8 cellular contexts compared by ENCODE assay signal in genomic region chr6:118708736-118709135, GRCh38. TPM values are rescaled to one million over a fixed set of nuclear protein-coding genes. Genes with fewer than 3 reads are reported as not detected.
DNase-seq lines count a peak whose midpoint lies in the region; ATAC-seq, FAIRE-seq and TF ChIP-seq lines count a peak whose summit lies in the region.

No MANE protein-coding gene starts in this region.

- intact Hi-C loops in activated CD4-positive, alpha-beta T cell treated with anti-CD3 and anti-CD28 coated beads for 36 hours (cut with DNase I, micrococcal nuclease) = loop anchor here (1.0 to 10.0 kb wide), 8 partner anchors 22 to 636 kb away; partner anchors contain the start of genes ASF1A (in 1 of the 2), CEP85L (in 1 of the 2), FAM184A (in 1 of the 2) and MAN1A1 (in 1 of the 2)
- intact Hi-C loops in endothelial cell of umbilical vein (cut with micrococcal nuclease) (loop anchor here (1.0 to 10.0 kb wide), 6 partner anchors 24 to 1214 kb away; partner anchors contain the start of gene CEP85L), gastrocnemius medialis (cut with DNase I; ENCODE audit: low total_unique reads) (loop anchor here (5.0 kb wide), 1 partner anchor 1031 kb away; the partner anchor contains the start of gene NUS1)

- peak overlapping the region; percentile 2 for H2AFZ ChIP-seq in endothelial cell of umbilical vein (ENCODE audit: low read depth, low read length)

- BruUV-seq in endothelial cell of umbilical vein (replicated peaks; lab: Mats Ljungman, UMichigan) = TSS peak; percentile 68

- H3K27me3 ChIP-seq in endothelial cell of umbilical vein (ENCODE audit: control insufficient read depth in 2 of 2, insufficient read depth in 2 of 2, low read length in 2 of 2) (no peaks in the 10 kb centered on the region), gastrocnemius medialis (no peaks in the 10 kb centered on the region)

- peaks cover 22% of the 10 kb centered on the region for H3K36me3 Mint-ChIP-seq in activated CD4-positive, alpha-beta T cell treated with anti-CD3 and anti-CD28 coated beads for 36 hours (ENCODE audit: low read depth)

- no peak for ATAC-seq in activated CD4-positive, alpha-beta T cell treated with anti-CD3 and anti-CD28 coated beads for 36 hours
- ATAC-seq in gastrocnemius medialis (no peak), HG03521 (IDR thresholded peaks at IDR 0.05; ENCODE audit: unreplicated experiment) (no peak)

- H3K4me3 ChIP-seq in NB4 (ENCODE audit: low read depth, low read length) (peak overlapping the region; percentile 60), endothelial cell of umbilical vein (replicated peaks in 1 of 3; ENCODE audit: insufficient read depth in 1 of 3, low read depth in 1 of 3, low read length in 3 of 3) (peak overlapping the region in 2 of 3 experiments; percentile 1 to 31), gastrocnemius medialis (peak overlapping the region; percentile 23 to 59 (median 42))

- no peaks in the 10 kb centered on the region for H3K9me1 ChIP-seq in endothelial cell of umbilical vein (replicated peaks; ENCODE audit: control insufficient read depth, extremely low read depth, insufficient read depth, low read length)

- H3K9me3 ChIP-seq in endothelial cell of umbilical vein (replicated peaks; ENCODE audit: control insufficient read depth, insufficient read depth, low read length) = no peaks in the 10 kb centered on the region
- H3K9me3 ChIP-seq in gastrocnemius medialis = no peaks in the 10 kb centered on the region

- TF ChIP-seq CTCF in NB4 (IDR thresholded peaks at IDR 0.05; ENCODE audit: low read depth, low read length) = no peak
- no peak for TF ChIP-seq CTCF in endothelial cell of umbilical vein (IDR thresholded peaks at IDR 0.05; ENCODE audit: extremely low read depth in 1 of 2, insufficient read depth in 1 of 2, low read depth in 1 of 2, low read length in 2 of 2)
- TF ChIP-seq CTCF in gastrocnemius medialis (IDR thresholded peaks at IDR 0.05 in 4 of 5, conservative IDR thresholded peaks at IDR 0.05 in 1 of 5) = no peak

- in situ Hi-C loops in gastrocnemius medialis (cut with MboI; ENCODE audit: low sequenced_read_pairs in 4 of 4) = no loop called here

- POLR2A ChIA-PET in activated CD4-positive, alpha-beta T cell treated with anti-CD3 and anti-CD28 coated beads for 36 hours (lab: Charles Lee) = interaction anchor here (0.6 to 3.5 kb wide), 14 partner anchors 10 to 606 kb away, joined by 3 to 49 read pairs (median 5); partner anchors contain the start of genes ASF1A and CEP85L
- POLR2A ChIA-PET in endothelial cell of umbilical vein (lab: Charles Lee) = interaction anchor here (0.8 to 1.0 kb wide), 3 partner anchors 11 to 57 kb away, joined by 3 to 11 read pairs (median 3); partner anchors contain the start of gene CEP85L

- H3K27ac ChIP-seq in endothelial cell of umbilical vein (ENCODE audit: insufficient read depth, low read depth, low read length) (peak overlapping the region; percentile 93), gastrocnemius medialis (peak overlapping the region; percentile 74 to 85 (median 75))

- DNase-seq in activated CD4-positive, alpha-beta T cell treated with anti-CD3 and anti-CD28 coated beads for 36 hours = no peak
- no peak for DNase-seq in activated CD4-positive, alpha-beta T cell treated with anti-CD3 and anti-CD28 coated beads for 48 hours
- no peak for DNase-seq in NB4 (ENCODE audit: low read depth)
- no peak for DNase-seq in endothelial cell of umbilical vein (ENCODE audit: low read depth, low spot score)
- DNase-seq in gastrocnemius medialis = no peak
- DNase-seq in OCI-M2 (lab: John Stamatoyannopoulos, UW; ENCODE audit: unreplicated experiment) = no peak
- DNase-seq in COLO829 (ENCODE audit: low spot score) = no peak

- CTCF ChIA-PET in activated CD4-positive, alpha-beta T cell treated with anti-CD3 and anti-CD28 coated beads for 36 hours (lab: Charles Lee) = interaction anchor here (0.8 to 2.2 kb wide), 11 partner anchors 10 to 143 kb away, joined by 3 to 15 read pairs (median 4); no protein-coding TSS in a partner anchor
- CTCF ChIA-PET in endothelial cell of umbilical vein (lab: Charles Lee) = interaction anchor here (0.5 to 1.5 kb wide), 11 partner anchors 16 to 868 kb away, joined by 3 to 9 read pairs (median 3); partner anchors contain the start of gene CEP85L

- peak overlapping the region; percentile 88 for H3K4me2 ChIP-seq in endothelial cell of umbilical vein (ENCODE audit: insufficient read depth, low read length)

- dilution Hi-C loops in endothelial cell of umbilical vein (cut with MboI; ENCODE audit: extremely low pct_ligation_motif_present, low sequenced_read_pairs) = no loop called here

- H3K9me3 Mint-ChIP-seq in activated CD4-positive, alpha-beta T cell treated with anti-CD3 and anti-CD28 coated beads for 36 hours (ENCODE audit: low read depth) = no peaks in the 10 kb centered on the region

- peaks cover 82% of the 10 kb centered on the region for H3K4me1 Mint-ChIP-seq in activated CD4-positive, alpha-beta T cell treated with anti-CD3 and anti-CD28 coated beads for 36 hours

- H3K4me3 Mint-ChIP-seq in activated CD4-positive, alpha-beta T cell treated with anti-CD3 and anti-CD28 coated beads for 36 hours = peak overlapping the region; percentile 85

- H4K20me1 ChIP-seq in endothelial cell of umbilical vein (replicated peaks; ENCODE audit: control insufficient read depth, extremely low read depth, insufficient read depth, low read length) = no peaks in the 10 kb centered on the region

- H3K27ac Mint-ChIP-seq in activated CD4-positive, alpha-beta T cell treated with anti-CD3 and anti-CD28 coated beads for 36 hours = peak overlapping the region; percentile 91

- peak; percentile 33 for FAIRE-seq in endothelial cell of umbilical vein (lab: Jason Lieb, UNC)

- TF ChIP-seq POLR2A in NB4 (IDR thresholded peaks at IDR 0.05; ENCODE audit: extremely low read depth, insufficient read length) = no peak
- no peak for TF ChIP-seq POLR2A in endothelial cell of umbilical vein (IDR thresholded peaks at IDR 0.05; ENCODE audit: low read depth, low read length)
- no peak for TF ChIP-seq POLR2A in gastrocnemius medialis (IDR thresholded peaks at IDR 0.05)

- H3K4me1 ChIP-seq in endothelial cell of umbilical vein (ENCODE audit: control insufficient read depth, extremely low read depth, insufficient read depth, low read length) (peaks cover 27% of the 10 kb centered on the region), gastrocnemius medialis (peaks cover 44% of the 10 kb centered on the region in 2 donors)

- H3K27me3 Mint-ChIP-seq in activated CD4-positive, alpha-beta T cell treated with anti-CD3 and anti-CD28 coated beads for 36 hours = no peaks in the 10 kb centered on the region

- no peaks in the 10 kb centered on the region for H3K36me3 ChIP-seq in endothelial cell of umbilical vein (ENCODE audit: control insufficient read depth in 2 of 2, extremely low read depth in 1 of 2, insufficient read depth in 2 of 2, low read length in 2 of 2)
- H3K36me3 ChIP-seq in gastrocnemius medialis = no peaks in the 10 kb centered on the region

- H3K9ac ChIP-seq in endothelial cell of umbilical vein (replicated peaks; ENCODE audit: extremely low read depth, insufficient read depth, low read length) = peak overlapping the region; percentile 80

- no peaks in the 10 kb centered on the region for H3K79me2 ChIP-seq in endothelial cell of umbilical vein (ENCODE audit: control insufficient read depth, insufficient read depth, low read length)

TF ChIP-seq in endothelial cell of umbilical vein, 7 proteins besides CTCF, POLR2A, EP300 and RAD21:
- no peak for TF ChIP-seq MYC (IDR thresholded peaks at IDR 0.05; ENCODE audit: low read depth, low read length)
- TF ChIP-seq FOS (IDR thresholded peaks at IDR 0.05; ENCODE audit: borderline replicate concordance, insufficient read depth, low read length) = no peak
- TF ChIP-seq POLR2AphosphoS5 (IDR thresholded peaks at IDR 0.05; ENCODE audit: insufficient read depth, low read depth, low read length) = no peak
- no peak for TF ChIP-seq EZH2 (IDR thresholded peaks at IDR 0.05; ENCODE audit: borderline replicate concordance, low read depth, low read length, severe bottlenecking)
- TF ChIP-seq JUN (IDR thresholded peaks at IDR 0.05; ENCODE audit: borderline replicate concordance, insufficient read depth, insufficient read length, low read depth) = no peak
- TF ChIP-seq, protein P1, sequence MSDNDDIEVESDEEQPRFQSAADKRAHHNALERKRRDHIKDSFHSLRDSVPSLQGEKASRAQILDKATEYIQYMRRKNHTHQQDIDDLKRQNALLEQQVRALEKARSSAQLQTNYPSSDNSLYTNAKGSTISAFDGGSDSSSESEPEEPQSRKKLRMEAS (IDR thresholded peaks at IDR 0.05; ENCODE audit: insufficient read depth, insufficient read length) = no peak
- TF ChIP-seq GATA2 (IDR thresholded peaks at IDR 0.05; ENCODE audit: insufficient read depth, insufficient read length, low read depth, low read length) = no peak
TF ChIP-seq in endothelial cell of umbilical vein: peak in this region for 0.

RNA-seq across cellular contexts. Expression of gene CEP85L, which starts 57.3 kb away (rescaled TPM):
- 10 to 100 TPM; 29.5 to 29.7 TPM for total RNA-seq in activated CD4-positive, alpha-beta T cell treated with anti-CD3 and anti-CD28 coated beads for 36 hours
- total RNA-seq in endothelial cell of umbilical vein (9.2 and 12.0 TPM in 2 replicates), gastrocnemius medialis (10 to 100 TPM; 15.6 to 22.8 (median 21.9) TPM)
- polyA plus RNA-seq in endothelial cell of umbilical vein = 1.5 and 1.8 TPM in 2 replicates
- polyA plus RNA-seq in endothelial cell of umbilical vein (2011; cell fraction: cytosol; rRNA removed) = 1.4 and 1.5 TPM in 2 replicates
- polyA plus RNA-seq in endothelial cell of umbilical vein (2011; cell fraction: nucleus; rRNA removed) = 7.0 and 8.0 TPM in 2 replicates
- polyA plus RNA-seq in endothelial cell of umbilical vein (2012) = 4.2 and 4.9 TPM in 2 replicates
- polyA minus RNA-seq in endothelial cell of umbilical vein = 38.8 and 44.9 TPM in 2 replicates
- 2.3 TPM for polyA minus RNA-seq in endothelial cell of umbilical vein (2011; cell fraction: cytosol; rRNA and poly(A)+ RNA removed)
- 67.2 and 142 TPM in 2 replicates for polyA minus RNA-seq in endothelial cell of umbilical vein (2011; cell fraction: nucleus; rRNA and poly(A)+ RNA removed)
